ENCODE assay signal across 19 cellular contexts in the genomic region with DNA sequence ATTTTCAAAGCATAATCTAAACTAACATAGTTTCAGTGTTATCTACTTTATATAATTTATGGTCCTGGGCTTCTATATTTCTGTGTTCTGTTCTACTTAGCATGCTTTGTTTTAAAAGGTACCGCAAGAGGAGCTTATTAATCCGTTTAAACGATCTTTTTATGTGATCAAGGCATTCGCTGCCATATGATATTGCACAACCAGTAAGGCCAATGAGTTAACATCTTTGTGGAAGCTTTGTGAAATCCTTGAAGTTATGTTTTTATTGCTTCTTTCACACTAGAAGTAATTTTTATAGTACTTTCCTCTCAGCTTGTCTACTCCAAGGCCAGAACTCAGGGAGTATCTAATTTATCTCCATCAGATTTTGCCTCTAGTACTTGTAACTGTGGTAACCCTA. TPM values are rescaled to one million over a fixed set of nuclear protein-coding genes. Genes with fewer than 3 reads are reported as not detected.
DNase-seq lines count a peak whose midpoint lies in the region; ATAC-seq lines count a peak whose summit lies in the region.
"Had no signal": no experiment of that assay in that cellular context is flagged by ENCODE, and none has a peak within 500 bp of the region (broad histone marks: within the 10 kb centered on the region; RNA-seq: fewer than 3 reads in every experiment).

No MANE protein-coding gene starts in this region.

- no peak overlapping the region for H3K4me3 ChIP-seq in CD8-positive, alpha-beta memory T cell (ENCODE audit: low read length)
- H3K4me3 ChIP-seq: BLaER1, GM23338, lung, PC-9 had no signal

- peaks cover 27% of the 10 kb centered on the region for H3K9me3 Mint-ChIP-seq in activated CD4-positive, alpha-beta T cell treated with anti-CD3 and anti-CD28 coated beads, Interleukin-2, amount 10 ng/mL, durations not matched to agents 7 days and 5 days
- H3K9me3 Mint-ChIP-seq in CD8-positive, alpha-beta memory T cell: peaks cover 8 to 23% (median 14%) of the 10 kb centered on the region in 5 donors
- H3K9me3 Mint-ChIP-seq in central memory CD8-positive, alpha-beta T cell: peaks cover 12% of the 10 kb centered on the region

- POLR2A ChIA-PET in activated CD4-positive, alpha-beta T cell treated with anti-CD3 and anti-CD28 coated beads, Interleukin-2, amount 10 ng/mL, durations not matched to agents 7 days and 5 days (lab: Charles Lee): no interaction called here
- POLR2A ChIA-PET in CD8-positive, alpha-beta memory T cell (lab: Charles Lee): interaction anchor here (1.2 kb wide), 1 partner anchor 120 kb away, joined by 3 read pairs; no protein-coding TSS in a partner anchor

- H3K9me3 ChIP-seq in CD8-positive, alpha-beta memory T cell (ENCODE audit: low read length): no peaks in the 10 kb centered on the region

- peaks cover 54% of the 10 kb centered on the region for H3K4me1 Mint-ChIP-seq in activated CD4-positive, alpha-beta T cell treated with anti-CD3 and anti-CD28 coated beads, Interleukin-2, amount 10 ng/mL, durations not matched to agents 7 days and 5 days
- H3K4me1 Mint-ChIP-seq in CD8-positive, alpha-beta memory T cell: peaks cover 69 to 87% (median 79%) of the 10 kb centered on the region in 3 donors
- peaks cover 67% of the 10 kb centered on the region for H3K4me1 Mint-ChIP-seq in central memory CD8-positive, alpha-beta T cell
- H3K4me1 Mint-ChIP-seq: GM23338 had no signal

- no peak for ATAC-seq in central memory CD8-positive, alpha-beta T cell (replicated peaks; ENCODE audit: extremely low read depth, poor library complexity, severe bottlenecking)
- ATAC-seq: GM23338 had no signal

- H3K27me3 Mint-ChIP-seq in activated CD4-positive, alpha-beta T cell treated with anti-CD3 and anti-CD28 coated beads, Interleukin-2, amount 10 ng/mL, durations not matched to agents 7 days and 5 days: no peaks in the 10 kb centered on the region
- H3K27me3 Mint-ChIP-seq in CD8-positive, alpha-beta memory T cell: no peaks in the 10 kb centered on the region
- H3K27me3 Mint-ChIP-seq in central memory CD8-positive, alpha-beta T cell: no peaks in the 10 kb centered on the region
- H3K27me3 Mint-ChIP-seq: progenitor cell of endocrine pancreas had no signal

- H3K36me3 Mint-ChIP-seq in activated CD4-positive, alpha-beta T cell treated with anti-CD3 and anti-CD28 coated beads, Interleukin-2, amount 10 ng/mL, durations not matched to agents 7 days and 5 days (ENCODE audit: low read depth): peaks cover 63% of the 10 kb centered on the region
- peaks cover 12 to 37% (median 21%) of the 10 kb centered on the region in 3 donors for H3K36me3 Mint-ChIP-seq in CD8-positive, alpha-beta memory T cell
- peaks cover 8% of the 10 kb centered on the region for H3K36me3 Mint-ChIP-seq in central memory CD8-positive, alpha-beta T cell (ENCODE audit: insufficient read depth)

- CTCF ChIA-PET in activated CD4-positive, alpha-beta T cell treated with anti-CD3 and anti-CD28 coated beads, Interleukin-2, amount 10 ng/mL, durations not matched to agents 7 days and 5 days (lab: Charles Lee): interaction anchor here (1.4 kb wide), 1 partner anchor 11 kb away, joined by 4 read pairs; no protein-coding TSS in a partner anchor
- CTCF ChIA-PET in CD8-positive, alpha-beta memory T cell (lab: Charles Lee): interaction anchor here (1.7 kb wide), 1 partner anchor 121 kb away, joined by 7 read pairs; no protein-coding TSS in a partner anchor

- no peak for DNase-seq in activated CD4-positive, alpha-beta T cell treated with anti-CD3 and anti-CD28 coated beads, Interleukin-2, amount 10 ng/mL, durations not matched to agents 7 days and 5 days
- no peak for DNase-seq in activated CD4-positive, alpha-beta T cell treated with anti-CD3 and anti-CD28 coated beads, Interleukin-2, amount 50 U/mL, for 4 hours
- no peak for DNase-seq in CD8-positive, alpha-beta memory T cell
- DNase-seq in NOMO-1 treated with dmso at 0.1 percent for 144 hours (lab: John Stamatoyannopoulos, UW; ENCODE audit: unreplicated experiment) (peak; percentile 37), substantia nigra (lab: John Stamatoyannopoulos, UW) (no peak), anterior cingulate cortex (lab: John Stamatoyannopoulos, UW) (no peak), EL (no peak)
- no peak for DNase-seq in central memory CD8-positive, alpha-beta T cell (ENCODE audit: low spot score in 2 of 2)
- DNase-seq: brain microvascular endothelial cell, kidney, NCI-H1048, NCI-H187, NCI-H69, PC-9, SHP77 treated with DMSO at 0.1 percent for 48 hours had no signal

- H3K27me3 ChIP-seq in CD8-positive, alpha-beta memory T cell (ENCODE audit: insufficient read depth, low read length, poor library complexity, severe bottlenecking): no peaks in the 10 kb centered on the region
- H3K27me3 ChIP-seq: BLaER1, brain microvascular endothelial cell had no signal

- H3K27ac ChIP-seq in CD8-positive, alpha-beta memory T cell (ENCODE audit: low read depth, low read length): no peak overlapping the region
- no peak overlapping the region for H3K27ac ChIP-seq in substantia nigra (ENCODE audit: low read depth, low read length, poor library complexity, severe bottlenecking)
- H3K27ac ChIP-seq: brain microvascular endothelial cell, PC-9 had no signal

- no peaks in the 10 kb centered on the region for H3K36me3 ChIP-seq in CD8-positive, alpha-beta memory T cell (ENCODE audit: insufficient read depth, low read length)
- H3K36me3 ChIP-seq: brain microvascular endothelial cell had no signal

- peaks cover 63% of the 10 kb centered on the region for H3K4me1 ChIP-seq in CD8-positive, alpha-beta memory T cell (ENCODE audit: insufficient read depth, low read length)

- peak overlapping the region; percentile 71 for H3K27ac Mint-ChIP-seq in activated CD4-positive, alpha-beta T cell treated with anti-CD3 and anti-CD28 coated beads, Interleukin-2, amount 10 ng/mL, durations not matched to agents 7 days and 5 days
- peak overlapping the region in 7 of 8 donors; percentile 17 to 66 (median 38) for H3K27ac Mint-ChIP-seq in CD8-positive, alpha-beta memory T cell
- peak overlapping the region; percentile 14 for H3K27ac Mint-ChIP-seq in central memory CD8-positive, alpha-beta T cell (ENCODE audit: low read depth)
- H3K27ac Mint-ChIP-seq: GM23338, progenitor cell of endocrine pancreas had no signal

- H3K4me3 Mint-ChIP-seq in activated CD4-positive, alpha-beta T cell treated with anti-CD3 and anti-CD28 coated beads, Interleukin-2, amount 10 ng/mL, durations not matched to agents 7 days and 5 days: no peak overlapping the region
- peak overlapping the region in 5 of 7 donors; percentile 11 to 76 (median 20) for H3K4me3 Mint-ChIP-seq in CD8-positive, alpha-beta memory T cell
- no peak overlapping the region for H3K4me3 Mint-ChIP-seq in central memory CD8-positive, alpha-beta T cell
- H3K4me3 Mint-ChIP-seq: GM23338 had no signal

RNA-seq across cellular contexts. Expression of a gene that starts 8.9 kb away (rescaled TPM):
- total RNA-seq in activated CD4-positive, alpha-beta T cell treated with anti-CD3 and anti-CD28 coated beads, Interleukin-2, amount 10 ng/mL, durations not matched to agents 7 days and 5 days: 10 to 100 TPM; 45.0 to 55.2 TPM
- 10 to 100 TPM; 61.4 to 63.5 TPM for total RNA-seq in CD8-positive, alpha-beta memory T cell
- 19.7 TPM for polyA plus RNA-seq in CD8-positive, alpha-beta memory T cell

Comparison
In these comparisons a context has a peak if more than half of its experiments do, and no peak if none do; other contexts are left out.
1. H3K27ac Mint-ChIP-seq: peak in every context shown above with its lines; median percentile 71 in activated CD4-positive, alpha-beta T cell treated with anti-CD3 and anti-CD28 coated beads, Interleukin-2, amount 10 ng/mL, durations not matched to agents 7 days and 5 days; 38 in CD8-positive, alpha-beta memory T cell; 14 in central memory CD8-positive, alpha-beta T cell.
2. H3K4me3 Mint-ChIP-seq: peak in CD8-positive, alpha-beta memory T cell (5 of 7); none in activated CD4-positive, alpha-beta T cell treated with anti-CD3 and anti-CD28 coated beads, Interleukin-2, amount 10 ng/mL, durations not matched to agents 7 days and 5 days (single experiment) and central memory CD8-positive, alpha-beta T cell (single experiment).